1 cellular context compared by ENCODE assay signal in the genomic region with DNA sequence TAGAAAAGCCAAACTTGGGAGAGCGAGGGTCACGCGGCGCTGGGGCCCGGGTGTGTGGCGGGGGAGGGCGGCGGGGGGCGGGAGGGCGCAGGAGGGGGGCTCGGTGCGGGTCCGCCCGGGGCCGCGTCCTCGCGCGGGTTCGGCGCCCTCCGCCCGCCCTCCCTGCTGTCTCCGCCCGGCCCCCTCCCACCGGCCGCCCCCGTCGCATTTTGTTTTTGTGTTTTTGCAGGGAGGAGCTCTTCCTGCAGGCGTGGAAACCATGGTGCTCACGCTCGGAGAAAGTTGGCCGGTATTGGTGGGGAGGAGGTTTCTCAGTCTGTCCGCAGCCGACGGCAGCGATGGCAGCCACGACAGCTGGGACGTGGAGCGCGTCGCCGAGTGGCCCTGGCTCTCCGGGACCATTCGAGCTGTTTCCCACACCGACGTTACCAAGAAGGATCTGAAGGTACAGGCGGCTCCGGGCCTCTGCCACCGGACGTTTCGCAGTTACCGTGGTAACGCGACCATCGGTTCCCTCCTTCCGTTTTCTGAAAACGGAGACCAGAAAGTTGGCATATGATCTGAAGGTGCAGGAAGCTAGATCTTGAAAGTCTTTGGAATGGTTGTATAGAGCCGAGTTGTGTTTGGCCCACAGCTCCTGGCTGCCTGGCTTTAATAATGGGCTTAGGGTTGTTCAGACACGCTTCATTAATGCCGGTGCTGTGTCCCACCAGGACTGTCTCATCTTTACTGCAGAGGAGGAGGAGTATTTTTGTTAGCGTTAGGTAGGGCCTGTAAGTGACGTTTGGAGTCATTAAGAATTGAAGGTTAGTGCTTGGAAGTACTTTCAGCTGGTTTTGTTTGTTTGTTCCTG.
A peak's percentile ranks its signal among the peaks of the same experiment; 100 is the strongest.
TF ChIP-seq lines count a peak whose summit lies in the region.

No MANE protein-coding gene starts in this region.

TF ChIP-seq in H1, 55 proteins besides CTCF, POLR2A, EP300 and RAD21:
- TF ChIP-seq SP4 (IDR thresholded peaks at IDR 0.05; ENCODE audit: low read length) (no peak), POLR2AphosphoS5 (IDR thresholded peaks at IDR 0.05; ENCODE audit: low read depth, low read length) (0 out of 2 replicates have a peak, but pooled peaks have one; percentile 34), YY1 (IDR thresholded peaks at IDR 0.05; ENCODE audit: low read depth, low read length) (no peak), GTF2F1 (IDR thresholded peaks at IDR 0.05; ENCODE audit: borderline replicate concordance, low read depth, low read length) (no peak), TAF7 (optimal IDR thresholded peaks at IDR 0.05; ENCODE audit: borderline replicate concordance, low read depth, low read length) (no peak), GABPA (IDR thresholded peaks at IDR 0.05; ENCODE audit: borderline replicate concordance, insufficient read depth, low read length) (no peak), SIN3A (conservative IDR thresholded peaks at IDR 0.05 in 1 of 2, IDR thresholded peaks at IDR 0.05 in 1 of 2; ENCODE audit: low read depth in 1 of 2, low read length in 2 of 2) (peak; percentile 33 to 86; a peak in 2 of 4 replicates), CBX8 (IDR thresholded peaks at IDR 0.05; ENCODE audit: borderline replicate concordance, low read depth, low read length) (no peak), TCF12 (IDR thresholded peaks at IDR 0.05; ENCODE audit: low read depth, low read length) (no peak), SAP30 (IDR thresholded peaks at IDR 0.05; ENCODE audit: insufficient read depth, insufficient replicate concordance, low read length) (peak; percentile 60), RBBP5 (IDR thresholded peaks at IDR 0.05; ENCODE audit: borderline replicate concordance, low read depth, low read length) (no peak), KDM4A (IDR thresholded peaks at IDR 0.05; ENCODE audit: low read depth, low read length, severe bottlenecking) (peak; percentile 6), CREB1 (IDR thresholded peaks at IDR 0.05) (no peak), ASH2L (IDR thresholded peaks at IDR 0.05; ENCODE audit: low read length) (peak; percentile 52)
- TF ChIP-seq, protein P1, sequence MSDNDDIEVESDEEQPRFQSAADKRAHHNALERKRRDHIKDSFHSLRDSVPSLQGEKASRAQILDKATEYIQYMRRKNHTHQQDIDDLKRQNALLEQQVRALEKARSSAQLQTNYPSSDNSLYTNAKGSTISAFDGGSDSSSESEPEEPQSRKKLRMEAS (IDR thresholded peaks at IDR 0.05), result no peak
- TF ChIP-seq, protein P2, sequence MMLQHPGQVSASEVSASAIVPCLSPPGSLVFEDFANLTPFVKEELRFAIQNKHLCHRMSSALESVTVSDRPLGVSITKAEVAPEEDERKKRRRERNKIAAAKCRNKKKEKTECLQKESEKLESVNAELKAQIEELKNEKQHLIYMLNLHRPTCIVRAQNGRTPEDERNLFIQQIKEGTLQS (IDR thresholded peaks at IDR 0.05; ENCODE audit: insufficient read depth, low read depth, low read length), result no peak
